In genomic region chr1:5974631-5975030, GRCh38 we compare ENCODE assay signal across 13 cellular contexts.
"Had no signal": no experiment of that assay in that cellular context is flagged by ENCODE, and none has a peak within 500 bp of the region (broad histone marks: within the 10 kb centered on the region; RNA-seq: fewer than 3 reads in every experiment).

No MANE protein-coding gene starts in this region.

- FAIRE-seq: endometrium had no signal

- H3K36me3 ChIP-seq: cardiac muscle cell had no signal

- H3K4me1 ChIP-seq: lower lobe of right lung had no signal

- H3K9me3 Mint-ChIP-seq: activated B cell treated with CpG ODN at 0.5 μM for 24 hours; activated CD4-positive, alpha-beta memory T cell treated with anti-CD3 and anti-CD28 coated beads for 36 hours; activated naive CD8-positive, alpha-beta T cell treated with anti-CD3 and anti-CD28 coated beads, Interleukin-2, amount 50 U/mL, for 24 hours; activated T-cell treated with anti-CD3 and anti-CD28 coated beads, Interleukin-2, amount 50 U/mL, for 72 hours; neural crest cell had no signal

- H3K27me3 ChIP-seq: cardiac muscle cell, heart left ventricle had no signal

- H3K27ac ChIP-seq: cardiac muscle cell, heart left ventricle, lower lobe of right lung had no signal

- H3K27me3 Mint-ChIP-seq: activated B cell treated with CpG ODN at 0.5 μM for 24 hours; activated CD4-positive, alpha-beta memory T cell treated with anti-CD3 and anti-CD28 coated beads for 36 hours; activated CD4-positive, alpha-beta T cell treated with anti-CD3 and anti-CD28 coated beads for 36 hours; activated naive CD8-positive, alpha-beta T cell treated with anti-CD3 and anti-CD28 coated beads, Interleukin-2, amount 50 U/mL, for 24 hours; naive thymus-derived CD4-positive, alpha-beta T cell had no signal

- H3K4me3 ChIP-seq: cardiac muscle cell, heart left ventricle, lower lobe of right lung had no signal

- DNase-seq: activated B cell treated with CpG ODN at 0.5 μM for 24 hours, activated gamma-delta T cell, lower lobe of right lung, SW 1271 had no signal

- H3K9me3 ChIP-seq: heart left ventricle, lower lobe of right lung had no signal

- H3K4me1 Mint-ChIP-seq: activated B cell treated with CpG ODN at 0.5 μM for 24 hours; activated CD4-positive, alpha-beta T cell treated with anti-CD3 and anti-CD28 coated beads for 36 hours had no signal

- H3K4me3 Mint-ChIP-seq: activated B cell treated with CpG ODN at 0.5 μM for 24 hours; activated CD4-positive, alpha-beta memory T cell treated with anti-CD3 and anti-CD28 coated beads for 36 hours; activated CD4-positive, alpha-beta T cell treated with anti-CD3 and anti-CD28 coated beads for 36 hours; activated T-cell treated with anti-CD3 and anti-CD28 coated beads, Interleukin-2, amount 50 U/mL, for 72 hours; neural crest cell had no signal

- H3K27ac Mint-ChIP-seq: activated B cell treated with CpG ODN at 0.5 μM for 24 hours; activated CD4-positive, alpha-beta memory T cell treated with anti-CD3 and anti-CD28 coated beads for 36 hours; activated CD4-positive, alpha-beta T cell treated with anti-CD3 and anti-CD28 coated beads for 36 hours; activated T-cell treated with anti-CD3 and anti-CD28 coated beads, Interleukin-2, amount 50 U/mL, for 72 hours had no signal
